Comparison of ENCODE assay signal across 1 cellular context in the genomic region with DNA sequence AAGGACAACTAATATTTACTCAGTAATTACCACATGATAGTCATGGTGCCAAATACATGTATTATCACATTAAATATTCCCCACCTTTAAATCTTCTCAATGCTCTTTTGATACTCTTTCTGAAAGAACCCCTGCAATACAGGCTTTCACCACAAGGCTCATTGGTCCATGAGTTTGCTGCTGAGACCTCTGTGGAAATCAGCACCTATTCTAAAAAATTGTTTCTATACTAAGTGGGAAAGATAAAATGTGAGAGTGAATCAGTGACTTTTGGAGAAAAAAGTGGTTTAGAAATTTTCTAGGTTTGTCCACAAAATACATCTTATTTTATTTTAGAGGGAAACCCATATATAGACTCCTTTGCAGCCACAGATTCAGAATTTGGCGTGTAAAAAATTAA.
TF ChIP-seq lines count a peak whose summit lies in the region.

No MANE protein-coding gene starts in this region.

TF ChIP-seq in HepG2, 621 proteins besides CTCF, POLR2A, EP300 and RAD21 (continued from another document):
- TF ChIP-seq CEBPG (CRISPR knock-in tag; IDR thresholded peaks at IDR 0.05) = no peak
- no peak for TF ChIP-seq GZF1 (CRISPR knock-in tag; IDR thresholded peaks at IDR 0.05)
- no peak for TF ChIP-seq NPAS2 (CRISPR knock-in tag; IDR thresholded peaks at IDR 0.05; ENCODE audit: borderline replicate concordance)
- TF ChIP-seq ZBTB42 (CRISPR knock-in tag; IDR thresholded peaks at IDR 0.05) = no peak
- TF ChIP-seq HNF4G (IDR thresholded peaks at IDR 0.05; ENCODE audit: borderline replicate concordance, low read depth, low read length) = no peak
- no peak for TF ChIP-seq HNF4G (CRISPR knock-in tag; IDR thresholded peaks at IDR 0.05; ENCODE audit: borderline replicate concordance, low read depth)
- no peak for TF ChIP-seq SAFB2 (CRISPR knock-in tag; IDR thresholded peaks at IDR 0.05; ENCODE audit: borderline replicate concordance, low read depth)
- no peak for TF ChIP-seq SIN3B (IDR thresholded peaks at IDR 0.05; ENCODE audit: low read length)
- TF ChIP-seq, protein P1, sequence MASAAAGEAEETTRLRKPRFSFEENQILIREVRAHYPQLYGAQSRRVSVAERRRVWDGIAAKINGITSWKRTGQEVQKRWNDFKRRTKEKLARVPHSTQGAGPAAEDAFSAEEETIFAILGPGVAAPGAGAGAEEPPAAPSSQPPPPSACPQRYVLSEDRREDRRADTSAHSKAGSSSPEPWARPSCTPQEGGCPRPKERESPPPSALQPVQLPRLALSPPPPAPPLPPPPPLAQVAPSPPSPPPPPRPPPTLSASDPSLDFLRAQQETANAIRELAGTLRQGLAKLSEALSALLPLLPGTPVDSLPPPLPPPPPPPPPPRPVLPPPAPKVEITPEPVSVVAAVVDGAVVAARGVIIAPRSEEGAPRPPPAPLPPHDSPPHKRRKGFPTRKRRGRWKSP (CRISPR knock-in tag; IDR thresholded peaks at IDR 0.05) = no peak
- TF ChIP-seq SRSF1 (optimal IDR thresholded peaks at IDR 0.05; ENCODE audit: low read depth, low read length) = no peak
- TF ChIP-seq ARHGAP35 (CRISPR knock-in tag; IDR thresholded peaks at IDR 0.05; ENCODE audit: borderline replicate concordance) = no peak
- TF ChIP-seq AGO1 (IDR thresholded peaks at IDR 0.05; ENCODE audit: low read depth, low read length, poor library complexity, severe bottlenecking) = no peak
- no peak for TF ChIP-seq GABPB1 (CRISPR knock-in tag; IDR thresholded peaks at IDR 0.05)
